In genomic region chr5:150419630-150420270, GRCh38 we compare ENCODE assay signal across 12 cellular contexts. TPM values are rescaled to one million over a fixed set of nuclear protein-coding genes. Genes with fewer than 3 reads are reported as not detected.
DNase-seq lines count a peak whose midpoint lies in the region; ATAC-seq, FAIRE-seq and TF ChIP-seq lines count a peak whose summit lies in the region.
"Had no signal": no experiment of that assay in that cellular context is flagged by ENCODE, and none has a peak within 500 bp of the region (broad histone marks: within the 10 kb centered on the region; RNA-seq: fewer than 3 reads in every experiment).

No MANE protein-coding gene starts in this region.

- H3K4me3 Mint-ChIP-seq in immature natural killer cell, result no peak overlapping the region
- H3K4me3 Mint-ChIP-seq: neural crest cell; T-helper 1 cell treated with Interleukin-12 subunit alpha and Interleukin-12 subunit beta and Interleukin-4 antibody, amounts not matched to agents 30 μg/mL and 1 μg/mL, for 36 hours had no signal

- intact Hi-C loops in colonic mucosa (cut with DNase I), result no loop called here

- H3K9me3 ChIP-seq in colonic mucosa, result no peaks in the 10 kb centered on the region

- no peak overlapping the region for H3K9ac ChIP-seq in colonic mucosa (ENCODE audit: low read depth in 2 of 2, low read length in 2 of 2)

- no peaks in the 10 kb centered on the region for H3K27me3 ChIP-seq in colonic mucosa

- FAIRE-seq in GM12892 (lab: Jason Lieb, UNC), result peak; percentile 93
- FAIRE-seq: bronchial epithelial cell had no signal

- no peak overlapping the region for H3K27ac ChIP-seq in colonic mucosa

- ATAC-seq in GM21529 (IDR thresholded peaks at IDR 0.05; ENCODE audit: unreplicated experiment) (peak; percentile 70), GM21619 (IDR thresholded peaks at IDR 0.05; ENCODE audit: unreplicated experiment) (no peak)

- DNase-seq in GM12892 (ENCODE audit: insufficient read length) (no peak), NOMO-1 (lab: John Stamatoyannopoulos, UW; ENCODE audit: unreplicated experiment in 2 of 2) (peak; percentile 29 to 54), immature natural killer cell (no peak), NCI-H345 (lab: John Stamatoyannopoulos, UW) (no peak), MV-4-11 (lab: John Stamatoyannopoulos, UW) (no peak), colonic mucosa (no peak)
- DNase-seq: NCI-H82 had no signal

- H3K36me3 ChIP-seq in colonic mucosa, result no peaks in the 10 kb centered on the region

- no peak overlapping the region for H3K4me3 ChIP-seq in colonic mucosa

- peaks cover 13 to 17% of the 10 kb centered on the region in 2 donors for H3K4me1 Mint-ChIP-seq in immature natural killer cell

- peaks cover 0 to 2% (median 1%) of the 10 kb centered on the region in 3 donors for H3K27me3 Mint-ChIP-seq in immature natural killer cell (ENCODE audit: low read depth in 3 of 3)

- H3K36me3 Mint-ChIP-seq in immature natural killer cell, result no peaks in the 10 kb centered on the region

- peak overlapping the region in 4 of 6 donors; percentile 4 to 63 (median 26) for H3K27ac Mint-ChIP-seq in immature natural killer cell
- H3K27ac Mint-ChIP-seq: T-helper 1 cell treated with Interleukin-12 subunit alpha and Interleukin-12 subunit beta and Interleukin-4 antibody, amounts not matched to agents 30 μg/mL and 1 μg/mL, for 36 hours had no signal

- H3K4me1 ChIP-seq in colonic mucosa, result no peaks in the 10 kb centered on the region

- no peak for TF ChIP-seq POLR2A in GM12892 (IDR thresholded peaks at IDR 0.05; ENCODE audit: low read depth, low read length)

- no peak for TF ChIP-seq CTCF in colonic mucosa (IDR thresholded peaks at IDR 0.05)

- H3K9me3 Mint-ChIP-seq in immature natural killer cell, result no peaks in the 10 kb centered on the region
- H3K9me3 Mint-ChIP-seq: neural crest cell; T-helper 1 cell treated with Interleukin-12 subunit alpha and Interleukin-12 subunit beta and Interleukin-4 antibody, amounts not matched to agents 30 μg/mL and 1 μg/mL, for 36 hours had no signal

RNA-seq across cellular contexts. Expression of gene CD74, which starts 7.0 kb away (rescaled TPM):
- polyA plus RNA-seq in GM12892 (2012; ENCODE audit: missing spikeins), result 2,617 TPM
- polyA plus RNA-seq in immature natural killer cell, result 1,000 to 10,000 TPM in 2 of 3 donors, 100 to 1,000 TPM in 1; 982 to 1,268 (median 1,061) TPM
- 100 to 1,000 TPM; 200 to 485 TPM for total RNA-seq in colonic mucosa

RNA-seq across cellular contexts. Expression of gene RPS14, which starts 29.8 kb away (rescaled TPM):
- polyA plus RNA-seq in GM12892 (2012; ENCODE audit: missing spikeins), result 4,425 TPM
- 1,000 to 10,000 TPM; 3,321 to 6,011 (median 3,509) TPM for polyA plus RNA-seq in immature natural killer cell
- total RNA-seq in colonic mucosa, result 1,000 to 10,000 TPM; 1,643 to 1,700 TPM

Comparison
In these comparisons a context has a peak if more than half of its experiments do, and no peak if none do; other contexts are left out.
1. DNase-seq: peak in NOMO-1 (2 of 2); none in GM12892 (single experiment), immature natural killer cell (0 of 3), NCI-H345 (single experiment), MV-4-11 (single experiment) and colonic mucosa (single experiment).